ENCODE assay signal across 14 cellular contexts in the genomic region with DNA sequence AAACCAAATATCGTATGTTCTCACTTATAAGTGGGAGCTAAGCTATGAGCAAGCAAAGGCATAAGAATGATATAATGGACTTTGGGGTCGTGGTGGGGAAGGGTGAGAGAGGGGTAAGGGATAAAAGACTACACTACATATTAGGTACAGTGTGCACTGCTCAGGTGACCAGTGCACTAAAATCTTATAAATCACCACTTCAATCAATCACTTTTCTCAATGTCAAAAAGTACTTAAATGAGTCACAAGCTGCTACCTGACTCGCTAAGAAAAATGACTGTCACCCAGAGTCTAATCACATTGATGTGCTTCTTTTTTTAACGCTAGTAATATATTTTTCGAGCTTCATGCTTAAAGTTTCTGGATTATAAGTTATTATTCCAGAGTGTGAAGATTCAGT.
"Had no signal": no experiment of that assay in that cellular context is flagged by ENCODE, and none has a peak within 500 bp of the region (broad histone marks: within the 10 kb centered on the region; RNA-seq: fewer than 3 reads in every experiment).

No MANE protein-coding gene starts in this region.

- H3K27ac Mint-ChIP-seq: neural progenitor cell, progenitor cell of endocrine pancreas, type B pancreatic cell had no signal

- DNase-seq: activated CD4-positive, alpha-beta T cell treated with anti-CD3 and anti-CD28 coated beads, Interleukin-2, amount 50 U/mL, for 48 hours; activated naive CD4-positive, alpha-beta T cell treated with anti-CD3 and anti-CD28 coated beads for 36 hours; dermis blood vessel endothelial cell; effector memory CD4-positive, alpha-beta T cell; esophagus squamous epithelium; heart right ventricle; left ventricle myocardium superior; SK-N-SH; stimulated activated CD8-positive, alpha-beta memory T cell treated with anti-CD3 and anti-CD28 coated beads, Interleukin-4, amount 100 ng/mL, for 48 hours; stimulated activated naive CD4-positive, alpha-beta T cell treated with Interleukin-2 at 50 U/mL for 16 hours; T-helper 9 cell had no signal

- ATAC-seq: heart right ventricle, left ventricle myocardium superior had no signal

- H3K4me3 Mint-ChIP-seq: activated naive CD4-positive, alpha-beta T cell treated with anti-CD3 and anti-CD28 coated beads for 36 hours; neural progenitor cell; type B pancreatic cell had no signal

- H3K4me1 Mint-ChIP-seq: neural progenitor cell had no signal

- H3K27me3 Mint-ChIP-seq: progenitor cell of endocrine pancreas, type B pancreatic cell had no signal
